Comparison of ENCODE assay signal across 24 cellular contexts in the genomic region with DNA sequence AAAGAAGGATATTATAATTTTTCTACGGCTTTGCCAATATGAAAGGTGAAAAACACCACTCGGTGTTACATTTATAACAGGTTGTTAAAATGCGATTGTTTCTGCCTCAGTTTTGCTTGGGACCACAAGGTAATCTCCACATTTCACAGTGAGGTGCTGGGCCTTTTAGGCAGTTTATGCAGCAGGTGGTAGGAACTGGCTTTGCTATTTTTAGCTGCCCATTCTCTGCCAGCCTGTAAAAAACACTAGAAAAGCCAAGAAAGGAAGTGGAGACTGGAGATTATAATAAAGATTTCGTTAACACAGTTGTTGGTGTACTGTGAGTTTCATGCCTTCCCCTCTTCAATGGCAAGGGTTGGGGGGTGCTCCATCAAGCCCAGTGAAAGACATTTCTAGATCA. TPM values are rescaled to one million over a fixed set of nuclear protein-coding genes. Genes with fewer than 3 reads are reported as not detected.
DNase-seq lines count a peak whose midpoint lies in the region; ATAC-seq lines count a peak whose summit lies in the region.
"Had no signal": no experiment of that assay in that cellular context is flagged by ENCODE, and none has a peak within 500 bp of the region (broad histone marks: within the 10 kb centered on the region; RNA-seq: fewer than 3 reads in every experiment).

No MANE protein-coding gene starts in this region.

- ATAC-seq in activated CD8-positive, alpha-beta memory T cell treated with anti-CD3 and anti-CD28 coated beads, Interleukin-2, amount 10 ng/mL, durations not matched to agents 7 days and 5 days, result no peak
- ATAC-seq: activated T-cell treated with anti-CD3 and anti-CD28 coated beads, Interleukin-2, amount 50 U/mL, for 72 hours; stimulated activated naive CD8-positive, alpha-beta T cell treated with anti-CD3 and anti-CD28 coated beads, Interleukin-15, amount 100 ng/mL, for 72 hours had no signal

- no peak overlapping the region for H3K27ac Mint-ChIP-seq in activated CD8-positive, alpha-beta memory T cell treated with anti-CD3 and anti-CD28 coated beads, Interleukin-2, amount 10 ng/mL, durations not matched to agents 7 days and 5 days
- no peak overlapping the region for H3K27ac Mint-ChIP-seq in activated naive CD4-positive, alpha-beta T cell treated with anti-CD3 and anti-CD28 coated beads for 36 hours
- H3K27ac Mint-ChIP-seq: activated naive CD8-positive, alpha-beta T cell; activated T-cell treated with anti-CD3 and anti-CD28 coated beads, Interleukin-2, amount 50 U/mL, for 72 hours; brain; CD4-positive, CD25-positive, alpha-beta regulatory T cell; stimulated activated naive CD8-positive, alpha-beta T cell treated with anti-CD3 and anti-CD28 coated beads, Interleukin-15, amount 100 ng/mL, for 72 hours had no signal

- CTCF ChIA-PET in activated CD8-positive, alpha-beta memory T cell treated with anti-CD3 and anti-CD28 coated beads, Interleukin-2, amount 10 ng/mL, durations not matched to agents 7 days and 5 days (lab: Charles Lee), result no interaction called here
- CTCF ChIA-PET in activated naive CD4-positive, alpha-beta T cell treated with anti-CD3 and anti-CD28 coated beads for 36 hours (lab: Charles Lee), result no interaction called here

- H3K9me3 Mint-ChIP-seq in activated CD8-positive, alpha-beta memory T cell treated with anti-CD3 and anti-CD28 coated beads, Interleukin-2, amount 10 ng/mL, durations not matched to agents 7 days and 5 days (ENCODE audit: low read depth), result no peaks in the 10 kb centered on the region
- no peaks in the 10 kb centered on the region for H3K9me3 Mint-ChIP-seq in activated naive CD4-positive, alpha-beta T cell treated with anti-CD3 and anti-CD28 coated beads for 36 hours
- H3K9me3 Mint-ChIP-seq: activated T-cell treated with anti-CD3 and anti-CD28 coated beads, Interleukin-2, amount 50 U/mL, for 72 hours; brain; stimulated activated naive CD8-positive, alpha-beta T cell treated with anti-CD3 and anti-CD28 coated beads, Interleukin-15, amount 100 ng/mL, for 72 hours had no signal

- intact Hi-C loops in activated naive CD4-positive, alpha-beta T cell treated with anti-CD3 and anti-CD28 coated beads for 36 hours (cut with micrococcal nuclease), result loop anchor here (10.0 kb wide), 1 partner anchor 1244 kb away; the partner anchor contains the start of genes LPXN and ZFP91

- no peak overlapping the region for H3K4me3 Mint-ChIP-seq in activated CD8-positive, alpha-beta memory T cell treated with anti-CD3 and anti-CD28 coated beads, Interleukin-2, amount 10 ng/mL, durations not matched to agents 7 days and 5 days
- no peak overlapping the region for H3K4me3 Mint-ChIP-seq in activated naive CD4-positive, alpha-beta T cell treated with anti-CD3 and anti-CD28 coated beads for 36 hours
- H3K4me3 Mint-ChIP-seq: activated naive CD8-positive, alpha-beta T cell; activated T-cell treated with anti-CD3 and anti-CD28 coated beads, Interleukin-2, amount 50 U/mL, for 72 hours; brain; CD4-positive, CD25-positive, alpha-beta regulatory T cell; stimulated activated naive CD8-positive, alpha-beta T cell treated with anti-CD3 and anti-CD28 coated beads, Interleukin-15, amount 100 ng/mL, for 72 hours had no signal

- in situ Hi-C loops in KBM-7 (cut with MboI; ENCODE audit: low pct_unique_long_range_greater_than_20kb, low sequenced_read_pairs), result no loop called here

- H3K4me1 Mint-ChIP-seq in activated CD8-positive, alpha-beta memory T cell treated with anti-CD3 and anti-CD28 coated beads, Interleukin-2, amount 10 ng/mL, durations not matched to agents 7 days and 5 days, result peaks cover 22% of the 10 kb centered on the region
- H3K4me1 Mint-ChIP-seq in activated naive CD4-positive, alpha-beta T cell treated with anti-CD3 and anti-CD28 coated beads for 36 hours (ENCODE audit: low read depth), result peaks cover 6% of the 10 kb centered on the region

- peak; percentile 19 for DNase-seq in activated CD8-positive, alpha-beta memory T cell treated with anti-CD3 and anti-CD28 coated beads, Interleukin-2, amount 10 ng/mL, durations not matched to agents 7 days and 5 days
- no peak for DNase-seq in activated CD8-positive, alpha-beta memory T cell treated with anti-CD3 and anti-CD28 coated beads, Interleukin-2, amount 50 U/mL, for 4 hours
- DNase-seq in KBM-7, result peak; percentile 75
- DNase-seq in NOMO-1 treated with dmso at 0.1 percent for 144 hours (lab: John Stamatoyannopoulos, UW; ENCODE audit: unreplicated experiment), result peak; percentile 52
- DNase-seq in myocyte (ENCODE audit: low read depth), result peak; percentile 10
- DNase-seq in activated naive CD4-positive, alpha-beta T cell treated with anti-CD3 and anti-CD28 coated beads for 36 hours, result no peak
- no peak for DNase-seq in NCI-H2029 (lab: John Stamatoyannopoulos, UW)
- no peak for DNase-seq in NCI-H1436 treated with DMSO at 0.1 percent for 48 hours (lab: John Stamatoyannopoulos, UW)
- DNase-seq: activated CD4-positive, alpha-beta T cell treated with anti-CD3 and anti-CD28 coated beads, Interleukin-2, amount 50 U/mL, for 4 hours; activated T-cell treated with anti-CD3 and anti-CD28 coated beads, Interleukin-2, amount 50 U/mL, for 72 hours; cortex of kidney; DMS53; hippocampal formation; NCI-H1092 treated with DMSO at 0.1 percent for 48 hours; NCI-H2171; NCI-H748 treated with DMSO at 0.1 percent for 48 hours; sigmoid colon; stimulated activated naive CD8-positive, alpha-beta T cell treated with anti-CD3 and anti-CD28 coated beads, Interleukin-15, amount 100 ng/mL, for 72 hours; upper lobe of left lung had no signal

- H3K27me3 Mint-ChIP-seq in activated CD8-positive, alpha-beta memory T cell treated with anti-CD3 and anti-CD28 coated beads, Interleukin-2, amount 10 ng/mL, durations not matched to agents 7 days and 5 days, result peaks cover 4% of the 10 kb centered on the region
- no peaks in the 10 kb centered on the region for H3K27me3 Mint-ChIP-seq in activated naive CD4-positive, alpha-beta T cell treated with anti-CD3 and anti-CD28 coated beads for 36 hours (ENCODE audit: low read depth)
- H3K27me3 Mint-ChIP-seq: activated naive CD8-positive, alpha-beta T cell; stimulated activated naive CD8-positive, alpha-beta T cell treated with anti-CD3 and anti-CD28 coated beads, Interleukin-15, amount 100 ng/mL, for 72 hours had no signal

- no peaks in the 10 kb centered on the region for H3K36me3 Mint-ChIP-seq in activated CD8-positive, alpha-beta memory T cell treated with anti-CD3 and anti-CD28 coated beads, Interleukin-2, amount 10 ng/mL, durations not matched to agents 7 days and 5 days
- H3K36me3 Mint-ChIP-seq in activated naive CD4-positive, alpha-beta T cell treated with anti-CD3 and anti-CD28 coated beads for 36 hours (ENCODE audit: low read depth), result no peaks in the 10 kb centered on the region
- H3K36me3 Mint-ChIP-seq: activated naive CD8-positive, alpha-beta T cell; brain; CD4-positive, CD25-positive, alpha-beta regulatory T cell had no signal

RNA-seq across cellular contexts. Expression of gene MRPL16, which starts 8.0 kb away (rescaled TPM):
- total RNA-seq in activated CD8-positive, alpha-beta memory T cell treated with anti-CD3 and anti-CD28 coated beads, Interleukin-2, amount 10 ng/mL, durations not matched to agents 7 days and 5 days, result 100 to 1,000 TPM in 1 of 2 experiments, 10 to 100 TPM in 1; 76.5 to 102 TPM
- total RNA-seq in myocyte, result 35.2 and 42.6 TPM in 2 replicates
- 40.9 TPM for polyA plus RNA-seq in myocyte (2012)
- total RNA-seq in activated naive CD4-positive, alpha-beta T cell treated with anti-CD3 and anti-CD28 coated beads for 36 hours, result 10 to 100 TPM; 59.5 to 63.2 TPM

RNA-seq across cellular contexts. Expression of gene CBLIF, which starts 26.7 kb away (rescaled TPM):
- total RNA-seq in activated CD8-positive, alpha-beta memory T cell treated with anti-CD3 and anti-CD28 coated beads, Interleukin-2, amount 10 ng/mL, durations not matched to agents 7 days and 5 days, result not detected
- not detected in 2 replicates for total RNA-seq in myocyte
- polyA plus RNA-seq in myocyte (2012), result not detected
- not detected for total RNA-seq in activated naive CD4-positive, alpha-beta T cell treated with anti-CD3 and anti-CD28 coated beads for 36 hours
- total RNA-seq: activated T-cell treated with anti-CD3 and anti-CD28 coated beads, Interleukin-2, amount 50 U/mL, for 72 hours; CD4-positive, CD25-positive, alpha-beta regulatory T cell; lung microvascular endothelial cell; sigmoid colon; upper lobe of left lung had no signal
- polyA plus RNA-seq: CD4-positive, CD25-positive, alpha-beta regulatory T cell; keratinocyte had no signal

RNA-seq across cellular contexts. Expression of gene TCN1, which starts 47.7 kb away (rescaled TPM):
- total RNA-seq in activated CD8-positive, alpha-beta memory T cell treated with anti-CD3 and anti-CD28 coated beads, Interleukin-2, amount 10 ng/mL, durations not matched to agents 7 days and 5 days, result not detected
- not detected in 2 replicates for total RNA-seq in myocyte
- polyA plus RNA-seq in myocyte (2012), result not detected
- not detected for total RNA-seq in activated naive CD4-positive, alpha-beta T cell treated with anti-CD3 and anti-CD28 coated beads for 36 hours
- total RNA-seq: activated T-cell treated with anti-CD3 and anti-CD28 coated beads, Interleukin-2, amount 50 U/mL, for 72 hours; lung microvascular endothelial cell; sigmoid colon had no signal

Comparison
In these comparisons a context has a peak if more than half of its experiments do, and no peak if none do; other contexts are left out.
1. DNase-seq: peak in activated CD8-positive, alpha-beta memory T cell treated with anti-CD3 and anti-CD28 coated beads, Interleukin-2, amount 10 ng/mL, durations not matched to agents 7 days and 5 days (single experiment), KBM-7 (single experiment), NOMO-1 treated with dmso at 0.1 percent for 144 hours (single experiment) and myocyte (single experiment); none in activated CD8-positive, alpha-beta memory T cell treated with anti-CD3 and anti-CD28 coated beads, Interleukin-2, amount 50 U/mL, for 4 hours (single experiment), activated naive CD4-positive, alpha-beta T cell treated with anti-CD3 and anti-CD28 coated beads for 36 hours (single experiment), NCI-H2029 (single experiment) and NCI-H1436 treated with DMSO at 0.1 percent for 48 hours (single experiment).